1 cellular context compared by ENCODE assay signal in genomic region chr1:11806307-11806936, GRCh38.
TF ChIP-seq lines count a peak whose summit lies in the region.

No MANE protein-coding gene starts in this region.

TF ChIP-seq in HepG2, 621 proteins besides CTCF, POLR2A, EP300 and RAD21:
- TF ChIP-seq ZNF720 (CRISPR knock-in tag; IDR thresholded peaks at IDR 0.05) = no peak
- no peak for TF ChIP-seq FOXA1 (IDR thresholded peaks at IDR 0.05)
- TF ChIP-seq FOXA1 (CRISPR knock-in tag; IDR thresholded peaks at IDR 0.05) = no peak
- peak; percentile 19; the same call in 1 of the 2 replicates for TF ChIP-seq ARNTL (CRISPR knock-in tag; IDR thresholded peaks at IDR 0.05)
- TF ChIP-seq SAP130 (CRISPR knock-in tag; IDR thresholded peaks at IDR 0.05; ENCODE audit: low read depth) = peak; percentile 21
- no peak for TF ChIP-seq ZNF275 (CRISPR knock-in tag; IDR thresholded peaks at IDR 0.05; ENCODE audit: borderline replicate concordance)
- TF ChIP-seq MXI1 (IDR thresholded peaks at IDR 0.05; ENCODE audit: borderline replicate concordance, low read depth, low read length) = peak; percentile 13; the same call in 1 of the 3 replicates
- TF ChIP-seq CSRNP1 (CRISPR knock-in tag; IDR thresholded peaks at IDR 0.05) = 0 out of 2 replicates have a peak, but pooled peaks have one; percentile 82
- TF ChIP-seq ZNF160 (CRISPR knock-in tag; IDR thresholded peaks at IDR 0.05) = 0 out of 2 replicates have a peak, but pooled peaks have one; percentile 5
- TF ChIP-seq PHF8 (CRISPR knock-in tag; IDR thresholded peaks at IDR 0.05) = peak; percentile 82
- no peak for TF ChIP-seq LCORL (IDR thresholded peaks at IDR 0.05)
- no peak for TF ChIP-seq LCORL (CRISPR knock-in tag; IDR thresholded peaks at IDR 0.05)
- TF ChIP-seq PITX1 (CRISPR knock-in tag; IDR thresholded peaks at IDR 0.05) = 0 out of 2 replicates have a peak, but pooled peaks have one; percentile 3
- TF ChIP-seq, protein P1, sequence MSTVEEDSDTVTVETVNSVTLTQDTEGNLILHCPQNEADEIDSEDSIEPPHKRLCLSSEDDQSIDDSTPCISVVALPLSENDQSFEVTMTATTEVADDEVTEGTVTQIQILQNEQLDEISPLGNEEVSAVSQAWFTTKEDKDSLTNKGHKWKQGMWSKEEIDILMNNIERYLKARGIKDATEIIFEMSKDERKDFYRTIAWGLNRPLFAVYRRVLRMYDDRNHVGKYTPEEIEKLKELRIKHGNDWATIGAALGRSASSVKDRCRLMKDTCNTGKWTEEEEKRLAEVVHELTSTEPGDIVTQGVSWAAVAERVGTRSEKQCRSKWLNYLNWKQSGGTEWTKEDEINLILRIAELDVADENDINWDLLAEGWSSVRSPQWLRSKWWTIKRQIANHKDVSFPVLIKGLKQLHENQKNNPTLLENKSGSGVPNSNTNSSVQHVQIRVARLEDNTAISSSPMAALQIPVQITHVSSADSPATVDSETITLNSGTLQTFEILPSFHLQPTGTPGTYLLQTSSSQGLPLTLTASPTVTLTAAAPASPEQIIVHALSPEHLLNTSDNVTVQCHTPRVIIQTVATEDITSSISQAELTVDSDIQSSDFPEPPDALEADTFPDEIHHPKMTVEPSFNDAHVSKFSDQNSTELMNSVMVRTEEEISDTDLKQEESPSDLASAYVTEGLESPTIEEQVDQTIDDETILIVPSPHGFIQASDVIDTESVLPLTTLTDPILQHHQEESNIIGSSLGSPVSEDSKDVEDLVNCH (CRISPR knock-in tag; IDR thresholded peaks at IDR 0.05) = no peak
- peak; percentile 45; the same call in 1 of the 2 replicates for TF ChIP-seq ZKSCAN5 (CRISPR knock-in tag; IDR thresholded peaks at IDR 0.05)
- 0 out of 2 replicates have a peak, but pooled peaks have one; percentile 43 for TF ChIP-seq PHF20 (CRISPR knock-in tag; IDR thresholded peaks at IDR 0.05)
- no peak for TF ChIP-seq ZMYM3 (CRISPR knock-in tag; IDR thresholded peaks at IDR 0.05)
- 0 out of 2 replicates have a peak, but pooled peaks have one; percentile 24 for TF ChIP-seq ZFP36L2 (CRISPR knock-in tag; IDR thresholded peaks at IDR 0.05)
- TF ChIP-seq ASH2L (IDR thresholded peaks at IDR 0.05; ENCODE audit: insufficient read length, low read depth, low read length) = no peak
- TF ChIP-seq ZNF441 (CRISPR knock-in tag; IDR thresholded peaks at IDR 0.05; ENCODE audit: borderline replicate concordance) = 0 out of 2 replicates have a peak, but pooled peaks have one; percentile 6
- TF ChIP-seq ZNF431 (CRISPR knock-in tag; IDR thresholded peaks at IDR 0.05; ENCODE audit: borderline replicate concordance, low read depth) = peak; percentile 57; the same call in 1 of the 2 replicates
- TF ChIP-seq, protein P2, sequence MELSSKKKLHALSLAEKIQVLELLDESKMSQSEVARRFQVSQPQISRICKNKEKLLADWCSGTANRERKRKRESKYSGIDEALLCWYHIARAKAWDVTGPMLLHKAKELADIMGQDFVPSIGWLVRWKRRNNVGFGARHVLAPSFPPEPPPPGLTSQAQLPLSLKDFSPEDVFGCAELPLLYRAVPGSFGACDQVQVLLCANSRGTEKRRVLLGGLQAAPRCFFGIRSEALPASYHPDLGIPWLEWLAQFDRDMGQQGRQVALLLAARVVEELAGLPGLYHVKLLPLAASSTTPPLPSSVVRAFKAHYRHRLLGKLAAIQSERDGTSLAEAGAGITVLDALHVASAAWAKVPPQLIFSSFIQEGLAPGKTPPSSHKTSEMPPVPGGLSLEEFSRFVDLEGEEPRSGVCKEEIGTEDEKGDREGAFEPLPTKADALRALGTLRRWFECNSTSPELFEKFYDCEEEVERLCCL (CRISPR knock-in tag; IDR thresholded peaks at IDR 0.05; ENCODE audit: borderline replicate concordance) = 0 out of 2 replicates have a peak, but pooled peaks have one; percentile 59
- TF ChIP-seq MED1 (CRISPR knock-in tag; IDR thresholded peaks at IDR 0.05) = no peak
- 0 out of 2 replicates have a peak, but pooled peaks have one; percentile 4 for TF ChIP-seq NFKB2 (CRISPR knock-in tag; IDR thresholded peaks at IDR 0.05; ENCODE audit: borderline replicate concordance)
- TF ChIP-seq, protein P3, sequence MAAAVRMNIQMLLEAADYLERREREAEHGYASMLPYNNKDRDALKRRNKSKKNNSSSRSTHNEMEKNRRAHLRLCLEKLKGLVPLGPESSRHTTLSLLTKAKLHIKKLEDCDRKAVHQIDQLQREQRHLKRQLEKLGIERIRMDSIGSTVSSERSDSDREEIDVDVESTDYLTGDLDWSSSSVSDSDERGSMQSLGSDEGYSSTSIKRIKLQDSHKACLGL (CRISPR knock-in tag; IDR thresholded peaks at IDR 0.05) = peak; percentile 14; the same call in 1 of the 2 replicates
- peak; percentile 14; the same call in 1 of the 2 replicates for TF ChIP-seq CREB1 (IDR thresholded peaks at IDR 0.05)
- peak; percentile 63 for TF ChIP-seq CREB1 (CRISPR knock-in tag; IDR thresholded peaks at IDR 0.05)
- peak; percentile 59; the same call in 1 of the 2 replicates for TF ChIP-seq ZNF143 (CRISPR knock-in tag; IDR thresholded peaks at IDR 0.05)
- TF ChIP-seq ZIK1 (CRISPR knock-in tag; IDR thresholded peaks at IDR 0.05; ENCODE audit: borderline replicate concordance, low read depth) = 0 out of 2 replicates have a peak, but pooled peaks have one; percentile 55
- TF ChIP-seq ZNF232 (CRISPR knock-in tag; IDR thresholded peaks at IDR 0.05; ENCODE audit: borderline replicate concordance) = 0 out of 2 replicates have a peak, but pooled peaks have one; percentile 10
- 0 out of 2 replicates have a peak, but pooled peaks have one; percentile 6 for TF ChIP-seq ARNT2 (CRISPR knock-in tag; IDR thresholded peaks at IDR 0.05; ENCODE audit: low read depth)
- no peak for TF ChIP-seq USF2 (IDR thresholded peaks at IDR 0.05; ENCODE audit: low read depth, low read length)
- peak; percentile 93; the same call in 1 of the 2 replicates for TF ChIP-seq USF2 (CRISPR knock-in tag; IDR thresholded peaks at IDR 0.05; ENCODE audit: borderline replicate concordance)
- no peak for TF ChIP-seq ZNF253 (CRISPR knock-in tag; IDR thresholded peaks at IDR 0.05; ENCODE audit: borderline replicate concordance)
- TF ChIP-seq ZNF879 (CRISPR knock-in tag; IDR thresholded peaks at IDR 0.05) = no peak
- TF ChIP-seq KLF15 (CRISPR knock-in tag; IDR thresholded peaks at IDR 0.05; ENCODE audit: borderline replicate concordance) = 0 out of 2 replicates have a peak, but pooled peaks have one; percentile 38
- peak; percentile 55; the same call in 1 of the 2 replicates for TF ChIP-seq ZNF768 (CRISPR knock-in tag; IDR thresholded peaks at IDR 0.05)
- TF ChIP-seq RFX3 (CRISPR knock-in tag; IDR thresholded peaks at IDR 0.05) = peak; percentile 66
- peak; percentile 8; the same call in 1 of the 2 replicates for TF ChIP-seq YEATS2 (CRISPR knock-in tag; IDR thresholded peaks at IDR 0.05; ENCODE audit: borderline replicate concordance)
- 0 out of 2 replicates have a peak, but pooled peaks have one; percentile 7 for TF ChIP-seq POGZ (CRISPR knock-in tag; IDR thresholded peaks at IDR 0.05)
- TF ChIP-seq, protein P4, sequence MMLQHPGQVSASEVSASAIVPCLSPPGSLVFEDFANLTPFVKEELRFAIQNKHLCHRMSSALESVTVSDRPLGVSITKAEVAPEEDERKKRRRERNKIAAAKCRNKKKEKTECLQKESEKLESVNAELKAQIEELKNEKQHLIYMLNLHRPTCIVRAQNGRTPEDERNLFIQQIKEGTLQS (CRISPR knock-in tag; IDR thresholded peaks at IDR 0.05) = 0 out of 2 replicates have a peak, but pooled peaks have one; percentile 8
- TF ChIP-seq, protein P5, sequence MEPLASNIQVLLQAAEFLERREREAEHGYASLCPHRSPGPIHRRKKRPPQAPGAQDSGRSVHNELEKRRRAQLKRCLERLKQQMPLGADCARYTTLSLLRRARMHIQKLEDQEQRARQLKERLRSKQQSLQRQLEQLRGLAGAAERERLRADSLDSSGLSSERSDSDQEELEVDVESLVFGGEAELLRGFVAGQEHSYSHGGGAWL (CRISPR knock-in tag; IDR thresholded peaks at IDR 0.05) = 0 out of 2 replicates have a peak, but pooled peaks have one; percentile 22
- 0 out of 2 replicates have a peak, but pooled peaks have one; percentile 29 for TF ChIP-seq CAMTA2 (CRISPR knock-in tag; IDR thresholded peaks at IDR 0.05; ENCODE audit: borderline replicate concordance)
- TF ChIP-seq SRY (CRISPR knock-in tag; IDR thresholded peaks at IDR 0.05) = peak; percentile 21; the same call in 1 of the 2 replicates
- 0 out of 2 replicates have a peak, but pooled peaks have one; percentile 38 for TF ChIP-seq ZNF605 (CRISPR knock-in tag; IDR thresholded peaks at IDR 0.05)
- TF ChIP-seq RFX1 (IDR thresholded peaks at IDR 0.05) = peak; percentile 72
